ENCODE assay signal across 1 cellular context in genomic region chr19:14571695-14572490, GRCh38.
A peak's percentile ranks its signal among the peaks of the same experiment; 100 is the strongest.
TF ChIP-seq lines count a peak whose summit lies in the region.

Gene NDUFB7 (minus strand): TSS chr19:14572066. CDS start chr19:14572000, 66 bp downstream.

TF ChIP-seq in HepG2, 621 proteins besides CTCF, POLR2A, EP300 and RAD21 (continued from another document and continues in another):
- TF ChIP-seq NFKBIZ (CRISPR knock-in tag; IDR thresholded peaks at IDR 0.05): 0 out of 2 replicates have a peak, but pooled peaks have one; percentile 65
- 0 out of 2 replicates have a peak, but pooled peaks have one; percentile 21 for TF ChIP-seq ZBTB38 (CRISPR knock-in tag; IDR thresholded peaks at IDR 0.05)
- TF ChIP-seq FOXP1 (IDR thresholded peaks at IDR 0.05): no peak
- TF ChIP-seq FOXP1 (CRISPR knock-in tag; IDR thresholded peaks at IDR 0.05): 0 out of 2 replicates have a peak, but pooled peaks have one; percentile 27
- peak; percentile 20; the same call in 1 of the 2 replicates for TF ChIP-seq FOXO1 (CRISPR knock-in tag; IDR thresholded peaks at IDR 0.05)
- peak; percentile 76 for TF ChIP-seq MXD4 (CRISPR knock-in tag; IDR thresholded peaks at IDR 0.05)
- TF ChIP-seq TOE1 (CRISPR knock-in tag; IDR thresholded peaks at IDR 0.05): 0 out of 2 replicates have a peak, but pooled peaks have one; percentile 74
- peak; percentile 88; the same call in 1 of the 2 replicates for TF ChIP-seq ZZZ3 (CRISPR knock-in tag; IDR thresholded peaks at IDR 0.05; ENCODE audit: borderline replicate concordance)
- 0 out of 2 replicates have a peak, but pooled peaks have one; percentile 23 for TF ChIP-seq ZBED4 (CRISPR knock-in tag; IDR thresholded peaks at IDR 0.05; ENCODE audit: borderline replicate concordance)
- no peak for TF ChIP-seq SP1 (IDR thresholded peaks at IDR 0.05)
- peak; percentile 75 for TF ChIP-seq SP1 (CRISPR knock-in tag; IDR thresholded peaks at IDR 0.05)
- no peak for TF ChIP-seq TRIM24 (CRISPR knock-in tag; IDR thresholded peaks at IDR 0.05)
- 0 out of 2 replicates have a peak, but pooled peaks have one; percentile 84 for TF ChIP-seq ZNF713 (CRISPR knock-in tag; IDR thresholded peaks at IDR 0.05)
- TF ChIP-seq ZNF274 (CRISPR knock-in tag; IDR thresholded peaks at IDR 0.05): peak; percentile 95
- TF ChIP-seq ZNF362 (CRISPR knock-in tag; IDR thresholded peaks at IDR 0.05; ENCODE audit: borderline replicate concordance): peak; percentile 67; the same call in 1 of the 2 replicates
- no peak; the same call in 1 of the 2 replicates for TF ChIP-seq PPARG (CRISPR knock-in tag; conservative IDR thresholded peaks at IDR 0.05)
- TF ChIP-seq ZFP36L1 (CRISPR knock-in tag; IDR thresholded peaks at IDR 0.05): peak; percentile 68; the same call in 1 of the 2 replicates
- TF ChIP-seq ZNF367 (CRISPR knock-in tag; IDR thresholded peaks at IDR 0.05; ENCODE audit: borderline replicate concordance): no peak
- no peak for TF ChIP-seq NR1H2 (CRISPR knock-in tag; IDR thresholded peaks at IDR 0.05; ENCODE audit: borderline replicate concordance, low read depth)
- peak; percentile 90 for TF ChIP-seq ZNF747 (CRISPR knock-in tag; IDR thresholded peaks at IDR 0.05; ENCODE audit: borderline replicate concordance)
- 0 out of 2 replicates have a peak, but pooled peaks have one; percentile 30 for TF ChIP-seq ZNF468 (CRISPR knock-in tag; IDR thresholded peaks at IDR 0.05)
- TF ChIP-seq ZNF83 (CRISPR knock-in tag; IDR thresholded peaks at IDR 0.05; ENCODE audit: borderline replicate concordance): peak; percentile 91; the same call in 1 of the 2 replicates
- peak; percentile 84 for TF ChIP-seq CBFB (CRISPR knock-in tag; IDR thresholded peaks at IDR 0.05)
- no peak for TF ChIP-seq ZBTB46 (CRISPR knock-in tag; IDR thresholded peaks at IDR 0.05; ENCODE audit: borderline replicate concordance)
- TF ChIP-seq TRIM22 (IDR thresholded peaks at IDR 0.05): no peak
- peak; percentile 97 for TF ChIP-seq IRF2 (CRISPR knock-in tag; IDR thresholded peaks at IDR 0.05)
- TF ChIP-seq ZFP36 (IDR thresholded peaks at IDR 0.05; ENCODE audit: borderline replicate concordance, low read depth, low read length, partially characterized antibody): no peak
- TF ChIP-seq ISX (CRISPR knock-in tag; conservative IDR thresholded peaks at IDR 0.05): no peak
- TF ChIP-seq TEAD2 (CRISPR knock-in tag; IDR thresholded peaks at IDR 0.05): no peak
- peak; percentile 95 for TF ChIP-seq SMAD3 (CRISPR knock-in tag; IDR thresholded peaks at IDR 0.05)
- TF ChIP-seq ZNF234 (CRISPR knock-in tag; conservative IDR thresholded peaks at IDR 0.05): no peak
- TF ChIP-seq NRL (CRISPR knock-in tag; IDR thresholded peaks at IDR 0.05; ENCODE audit: borderline replicate concordance): peak; percentile 74
- TF ChIP-seq, protein P1, sequence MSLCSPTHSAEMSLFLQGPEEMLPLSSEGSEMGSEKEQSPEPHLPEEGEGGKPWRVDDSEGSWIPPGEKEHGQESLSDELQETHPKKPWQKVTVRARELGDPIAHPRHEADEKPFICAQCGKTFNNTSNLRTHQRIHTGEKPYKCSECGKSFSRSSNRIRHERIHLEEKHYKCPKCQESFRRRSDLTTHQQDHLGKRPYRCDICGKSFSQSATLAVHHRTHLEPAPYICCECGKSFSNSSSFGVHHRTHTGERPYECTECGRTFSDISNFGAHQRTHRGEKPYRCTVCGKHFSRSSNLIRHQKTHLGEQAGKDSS (CRISPR knock-in tag; IDR thresholded peaks at IDR 0.05; ENCODE audit: borderline replicate concordance, low read depth): 0 out of 2 replicates have a peak, but pooled peaks have one; percentile 79
- 0 out of 2 replicates have a peak, but pooled peaks have one; percentile 67 for TF ChIP-seq ZNF589 (CRISPR knock-in tag; conservative IDR thresholded peaks at IDR 0.05)
- no peak for TF ChIP-seq ZNF34 (CRISPR knock-in tag; IDR thresholded peaks at IDR 0.05; ENCODE audit: borderline replicate concordance)
- TF ChIP-seq ZNF530 (CRISPR knock-in tag; IDR thresholded peaks at IDR 0.05; ENCODE audit: low read depth): no peak
- TF ChIP-seq KMT2A (CRISPR knock-in tag; IDR thresholded peaks at IDR 0.05): peak; percentile 77
- TF ChIP-seq, protein P2, sequence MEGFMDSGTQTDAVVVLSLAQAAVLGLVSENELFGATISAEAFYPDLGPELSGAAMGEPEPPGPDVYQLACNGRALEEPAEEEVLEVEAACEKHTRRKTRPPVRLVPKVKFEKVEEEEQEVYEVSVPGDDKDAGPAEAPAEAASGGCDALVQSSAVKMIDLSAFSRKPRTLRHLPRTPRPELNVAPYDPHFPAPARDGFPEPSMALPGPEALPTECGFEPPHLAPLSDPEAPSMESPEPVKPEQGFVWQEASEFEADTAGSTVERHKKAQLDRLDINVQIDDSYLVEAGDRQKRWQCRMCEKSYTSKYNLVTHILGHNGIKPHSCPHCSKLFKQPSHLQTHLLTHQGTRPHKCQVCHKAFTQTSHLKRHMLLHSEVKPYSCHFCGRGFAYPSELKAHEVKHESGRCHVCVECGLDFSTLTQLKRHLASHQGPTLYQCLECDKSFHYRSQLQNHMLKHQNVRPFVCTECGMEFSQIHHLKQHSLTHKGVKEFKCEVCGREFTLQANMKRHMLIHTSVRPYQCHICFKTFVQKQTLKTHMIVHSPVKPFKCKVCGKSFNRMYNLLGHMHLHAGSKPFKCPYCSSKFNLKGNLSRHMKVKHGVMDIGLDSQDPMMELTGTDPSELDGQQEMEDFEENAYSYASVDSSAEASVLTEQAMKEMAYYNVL (CRISPR knock-in tag; IDR thresholded peaks at IDR 0.05; ENCODE audit: borderline replicate concordance): no peak
- 0 out of 2 replicates have a peak, but pooled peaks have one; percentile 78 for TF ChIP-seq ZNF264 (CRISPR knock-in tag; IDR thresholded peaks at IDR 0.05)
- peak; percentile 100 for TF ChIP-seq ZNF574 (CRISPR knock-in tag; IDR thresholded peaks at IDR 0.05)
- TF ChIP-seq SP140L (CRISPR knock-in tag; IDR thresholded peaks at IDR 0.05; ENCODE audit: borderline replicate concordance): 0 out of 2 replicates have a peak, but pooled peaks have one; percentile 49
- no peak for TF ChIP-seq TIGD3 (CRISPR knock-in tag; IDR thresholded peaks at IDR 0.05; ENCODE audit: borderline replicate concordance)
